Comparison of ENCODE assay signal across 8 cellular contexts in genomic region chr16:4330277-4330882, GRCh38. TPM values are rescaled to one million over a fixed set of nuclear protein-coding genes. Genes with fewer than 3 reads are reported as not detected.
DNase-seq lines count a peak whose midpoint lies in the region; ATAC-seq, FAIRE-seq and TF ChIP-seq lines count a peak whose summit lies in the region.

No MANE protein-coding gene starts in this region.

- H3K36me3 Mint-ChIP-seq in Calu3 (ENCODE audit: insufficient read depth, unreplicated experiment) (peaks cover 34% of the 10 kb centered on the region), osteocyte (ENCODE audit: unreplicated experiment) (no peaks in the 10 kb centered on the region)
- no peaks in the 10 kb centered on the region for H3K36me3 Mint-ChIP-seq in activated naive CD4-positive, alpha-beta T cell treated with anti-CD3 and anti-CD28 coated beads for 36 hours (ENCODE audit: low read depth)

- H3K4me3 Mint-ChIP-seq in Calu3 (ENCODE audit: low read depth, unreplicated experiment) (no peak overlapping the region), osteocyte (ENCODE audit: unreplicated experiment) (no peak overlapping the region)
- H3K4me3 Mint-ChIP-seq in activated naive CD4-positive, alpha-beta T cell treated with anti-CD3 and anti-CD28 coated beads for 36 hours: no peak overlapping the region

- H3K9me3 Mint-ChIP-seq in Calu3 (ENCODE audit: low read depth, unreplicated experiment): no peaks in the 10 kb centered on the region
- no peaks in the 10 kb centered on the region for H3K9me3 Mint-ChIP-seq in activated naive CD4-positive, alpha-beta T cell treated with anti-CD3 and anti-CD28 coated beads for 36 hours
- no peaks in the 10 kb centered on the region for H3K9me3 Mint-ChIP-seq in osteocyte (ENCODE audit: unreplicated experiment)

- peak; percentile 96 for DNase-seq in Calu3
- peak; percentile 80 for DNase-seq in activated naive CD4-positive, alpha-beta T cell treated with anti-CD3 and anti-CD28 coated beads for 36 hours
- DNase-seq in frontal cortex (ENCODE audit: low spot score in 2 of 2): peak; percentile 88 to 91
- DNase-seq in osteocyte (ENCODE audit: extremely low spot score, unreplicated experiment): peak; percentile 94
- DNase-seq in urothelium cell line (ENCODE audit: low spot score): peak; percentile 79

- no peak for FAIRE-seq in frontal cortex (lab: Jason Lieb, UNC)
- no peak for FAIRE-seq in urothelium cell line (lab: Jason Lieb, UNC)

- no TSS peak for BruUV-seq in Calu3 (replicated peaks; lab: Mats Ljungman, UMichigan)

- ATAC-seq in HG02678 (IDR thresholded peaks at IDR 0.05; ENCODE audit: unreplicated experiment): peak; percentile 43
- ATAC-seq in SK-N-SH treated with all-trans-retinoic acid at 6 μM for 48 hours: peak; percentile 87
- ATAC-seq in GM18868 (IDR thresholded peaks at IDR 0.05; ENCODE audit: unreplicated experiment): no peak

- CTCF ChIA-PET in Calu3 (lab: Charles Lee): interaction anchor here (0.6 to 6.3 kb wide), 12 partner anchors 13 to 347 kb away, joined by 3 to 89 read pairs (median 4); partner anchors contain the start of gene TFAP4
- CTCF ChIA-PET in activated naive CD4-positive, alpha-beta T cell treated with anti-CD3 and anti-CD28 coated beads for 36 hours (lab: Charles Lee): interaction anchor here (0.6 to 9.2 kb wide), 15 partner anchors 12 to 302 kb away, joined by 3 to 80 read pairs (median 3); no protein-coding TSS in a partner anchor

- TF ChIP-seq CTCF in Calu3 (IDR thresholded peaks at IDR 0.05; ENCODE audit: unreplicated experiment) (peak; percentile 99), osteocyte (IDR thresholded peaks at IDR 0.05) (peak; percentile 96)

- H3K27ac Mint-ChIP-seq in Calu3 (ENCODE audit: unreplicated experiment) (no peak overlapping the region), osteocyte (ENCODE audit: unreplicated experiment) (peak overlapping the region; percentile 63)
- H3K27ac Mint-ChIP-seq in activated naive CD4-positive, alpha-beta T cell treated with anti-CD3 and anti-CD28 coated beads for 36 hours: no peak overlapping the region

- H3K4me1 Mint-ChIP-seq in Calu3 (ENCODE audit: low read depth, unreplicated experiment) (peaks cover 8% of the 10 kb centered on the region), osteocyte (ENCODE audit: unreplicated experiment) (peaks cover 29% of the 10 kb centered on the region)
- H3K4me1 Mint-ChIP-seq in activated naive CD4-positive, alpha-beta T cell treated with anti-CD3 and anti-CD28 coated beads for 36 hours (ENCODE audit: low read depth): peaks cover 4% of the 10 kb centered on the region

- no peaks in the 10 kb centered on the region for H3K27me3 Mint-ChIP-seq in Calu3 (ENCODE audit: unreplicated experiment)
- H3K27me3 Mint-ChIP-seq in activated naive CD4-positive, alpha-beta T cell treated with anti-CD3 and anti-CD28 coated beads for 36 hours (ENCODE audit: low read depth): no peaks in the 10 kb centered on the region
- no peaks in the 10 kb centered on the region for H3K27me3 Mint-ChIP-seq in osteocyte (ENCODE audit: unreplicated experiment)

- intact Hi-C loops in Calu3 (cut with micrococcal nuclease; ENCODE audit: unreplicated experiment): loop anchor here (1.0 kb wide), 2 partner anchors 42 to 130 kb away; no protein-coding TSS in a partner anchor
- intact Hi-C loops in activated naive CD4-positive, alpha-beta T cell treated with anti-CD3 and anti-CD28 coated beads for 36 hours (cut with micrococcal nuclease): loop anchor here (1.0 to 2.0 kb wide), 3 partner anchors 42 to 391 kb away; no protein-coding TSS in a partner anchor

TF ChIP-seq in SK-N-SH treated with all-trans-retinoic acid at 6 μM for 48 hours, 23 proteins besides CTCF, POLR2A, EP300 and RAD21:
- TF ChIP-seq PPARA (CRISPR knock-in tag; IDR thresholded peaks at IDR 0.05; ENCODE audit: borderline replicate concordance): no peak
- no peak for TF ChIP-seq CSDC2 (CRISPR knock-in tag; IDR thresholded peaks at IDR 0.05)
- TF ChIP-seq BACH2 (CRISPR knock-in tag; IDR thresholded peaks at IDR 0.05; ENCODE audit: borderline replicate concordance): no peak
- TF ChIP-seq RARB (CRISPR knock-in tag; IDR thresholded peaks at IDR 0.05): no peak
- no peak for TF ChIP-seq CSRNP3 (CRISPR knock-in tag; IDR thresholded peaks at IDR 0.05)
- no peak for TF ChIP-seq ESRRG (CRISPR knock-in tag; IDR thresholded peaks at IDR 0.05)
- no peak for TF ChIP-seq PATZ1 (CRISPR knock-in tag; IDR thresholded peaks at IDR 0.05; ENCODE audit: borderline replicate concordance)
- no peak for TF ChIP-seq SNAI2 (CRISPR knock-in tag; IDR thresholded peaks at IDR 0.05)
- no peak for TF ChIP-seq ZFP30 (CRISPR knock-in tag; IDR thresholded peaks at IDR 0.05)
- TF ChIP-seq ZFP3 (CRISPR knock-in tag; IDR thresholded peaks at IDR 0.05): no peak
- TF ChIP-seq TOX (CRISPR knock-in tag; IDR thresholded peaks at IDR 0.05; ENCODE audit: borderline replicate concordance): no peak
- no peak for TF ChIP-seq GLIS3 (CRISPR knock-in tag; IDR thresholded peaks at IDR 0.05)
- TF ChIP-seq CREB5 (CRISPR knock-in tag; IDR thresholded peaks at IDR 0.05; ENCODE audit: low read depth): no peak

RNA-seq across cellular contexts. Expression of gene GLIS2, which starts 14.5 kb away (rescaled TPM):
- 22.1 and 24.5 TPM in 2 replicates for total RNA-seq in Calu3 (2022)
- under 1 TPM; 0.12 to 0.24 TPM for total RNA-seq in activated naive CD4-positive, alpha-beta T cell treated with anti-CD3 and anti-CD28 coated beads for 36 hours
- 8.6 TPM for total RNA-seq in frontal cortex
- total RNA-seq in osteocyte: 58.6 and 59.9 TPM in 2 replicates

RNA-seq across cellular contexts. Expression of gene PAM16, which starts 20.7 kb away (rescaled TPM):
- total RNA-seq in Calu3 (2022) (72.7 and 85.3 TPM in 2 replicates), frontal cortex (28.5 TPM), osteocyte (21.0 and 23.7 TPM in 2 replicates)
- 10 to 100 TPM; 67.8 to 71.3 TPM for total RNA-seq in activated naive CD4-positive, alpha-beta T cell treated with anti-CD3 and anti-CD28 coated beads for 36 hours

RNA-seq across cellular contexts. Expression of gene VASN, which starts 41.3 kb away (rescaled TPM):
- 18.1 and 22.4 TPM in 2 replicates for total RNA-seq in Calu3 (2022)
- not detected for total RNA-seq in activated naive CD4-positive, alpha-beta T cell treated with anti-CD3 and anti-CD28 coated beads for 36 hours
- 1.6 TPM for total RNA-seq in frontal cortex
- 62.7 and 63.1 TPM in 2 replicates for total RNA-seq in osteocyte

RNA-seq across cellular contexts. Expression of gene TFAP4, which starts 57.6 kb away (rescaled TPM):
- total RNA-seq in Calu3 (2022): 31.4 and 31.9 TPM in 2 replicates
- total RNA-seq in activated naive CD4-positive, alpha-beta T cell treated with anti-CD3 and anti-CD28 coated beads for 36 hours: 10 to 100 TPM; 24.0 to 27.7 TPM
- total RNA-seq in frontal cortex: 14.7 TPM
- total RNA-seq in osteocyte: 8.0 and 10.8 TPM in 2 replicates
